Comparison of ENCODE assay signal across 25 cellular contexts in the genomic region with DNA sequence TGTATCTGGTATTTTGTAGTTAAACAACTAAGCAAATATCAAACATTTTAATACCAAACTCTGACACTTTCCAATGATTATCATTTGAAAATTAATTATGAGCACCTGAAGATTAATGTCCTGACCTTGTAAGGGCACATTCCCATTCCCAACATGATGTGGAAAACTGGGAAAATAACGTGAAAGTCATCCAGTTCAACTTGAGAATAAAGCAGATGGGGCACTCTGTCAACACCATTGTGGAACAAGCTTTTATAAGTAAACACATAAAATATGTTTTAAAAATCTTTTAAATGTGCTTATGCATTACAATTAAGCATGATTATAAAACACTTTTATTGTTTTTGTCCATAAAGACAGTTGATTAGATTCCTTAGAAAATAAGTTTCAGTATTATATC.
"Had no signal": no experiment of that assay in that cellular context is flagged by ENCODE, and none has a peak within 500 bp of the region (broad histone marks: within the 10 kb centered on the region; RNA-seq: fewer than 3 reads in every experiment).

No MANE protein-coding gene starts in this region.

- H3K9me3 Mint-ChIP-seq: dendritic cell treated with granulocyte-macrophage colony-stimulating factor and Interleukin-4, amounts not matched to agents 40 ng/mL and 50 ng/mL, for 4 days; effector memory CD8-positive, alpha-beta T cell; endodermal cell; mesothelial cell of epicardium had no signal

- H3K36me3 ChIP-seq: colonic mucosa, esophagus squamous epithelium, gastrocnemius medialis, heart right ventricle, left lung, lower lobe of right lung had no signal

- H3K27me3 ChIP-seq: colonic mucosa, esophagus squamous epithelium, gastrocnemius medialis, heart right ventricle, left lung had no signal

- DNase-seq: colonic mucosa; cortex of kidney; effector CD8-positive, alpha-beta T cell; effector memory CD8-positive, alpha-beta T cell; endodermal cell; erythroblast; esophagus squamous epithelium; foreskin fibroblast; foreskin melanocyte; gastrocnemius medialis; glutamatergic neuron; head of caudate nucleus; heart right ventricle; hippocampal formation; left cardiac atrium; left lung; left ventricle myocardium superior; lower lobe of right lung; mesenchymal stem cell; mucosa of descending colon; naive B cell had no signal

- ATAC-seq: effector memory CD8-positive, alpha-beta T cell; esophagus mucosa; gastrocnemius medialis; heart right ventricle; left cardiac atrium; left lung; left ventricle myocardium superior; lower lobe of right lung; mucosa of descending colon had no signal

- H3K36me3 Mint-ChIP-seq: mesothelial cell of epicardium, naive B cell had no signal

- H3K9me3 ChIP-seq: colonic mucosa, esophagus squamous epithelium, gastrocnemius medialis, heart right ventricle, left lung, lower lobe of right lung, mucosa of descending colon had no signal

- H3K27ac ChIP-seq: colonic mucosa, epithelial cell of prostate, esophagus squamous epithelium, gastrocnemius medialis, heart right ventricle, left lung, lower lobe of right lung had no signal

- H3K4me1 ChIP-seq: colonic mucosa, gastrocnemius medialis, heart right ventricle, left lung, lower lobe of right lung had no signal

- H3K4me3 Mint-ChIP-seq: dendritic cell treated with granulocyte-macrophage colony-stimulating factor and Interleukin-4, amounts not matched to agents 40 ng/mL and 50 ng/mL, for 4 days; effector memory CD8-positive, alpha-beta T cell; endodermal cell; mesothelial cell of epicardium; naive B cell had no signal

- H3K27ac Mint-ChIP-seq: dendritic cell treated with granulocyte-macrophage colony-stimulating factor and Interleukin-4, amounts not matched to agents 40 ng/mL and 50 ng/mL, for 4 days; effector memory CD8-positive, alpha-beta T cell; endodermal cell; mesothelial cell of epicardium; naive B cell had no signal

- H3K4me3 ChIP-seq: colonic mucosa, esophagus squamous epithelium, gastrocnemius medialis, heart right ventricle, left lung, lower lobe of right lung, mucosa of descending colon had no signal

- H3K4me1 Mint-ChIP-seq: naive B cell had no signal
